In the genomic region with DNA sequence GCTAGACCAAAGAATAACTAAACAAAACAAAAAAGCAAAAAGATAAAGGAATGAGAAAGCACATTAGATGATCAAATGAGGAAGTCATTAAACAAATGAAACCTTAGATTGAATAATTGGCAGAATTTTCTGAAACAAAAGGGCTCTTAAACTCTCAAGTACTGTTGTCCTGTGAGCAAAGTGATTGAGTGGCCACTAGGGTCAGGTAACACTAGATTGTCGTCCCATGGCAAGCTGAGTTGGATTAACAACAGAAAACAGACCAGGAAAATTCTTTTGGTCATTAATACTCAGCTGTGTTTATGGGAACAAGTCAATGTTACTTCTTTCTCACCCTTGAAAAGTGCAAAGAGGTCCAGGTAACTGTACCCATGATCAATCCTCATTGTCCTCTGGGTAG, we compare ENCODE assay signal across 24 cellular contexts.
"Had no signal": no experiment of that assay in that cellular context is flagged by ENCODE, and none has a peak within 500 bp of the region (broad histone marks: within the 10 kb centered on the region; RNA-seq: fewer than 3 reads in every experiment).

No MANE protein-coding gene starts in this region.

- H3K27ac ChIP-seq: colonic mucosa, pancreas, psoas muscle, right lobe of liver, suprapubic skin, thyroid gland, upper lobe of right lung, vagina had no signal

- H3K4me3 ChIP-seq: colonic mucosa, pancreas, psoas muscle, right lobe of liver, suprapubic skin, thyroid gland, upper lobe of right lung, vagina had no signal

- H3K9me3 Mint-ChIP-seq: neural crest cell; stimulated activated effector memory CD8-positive, alpha-beta T cell treated with anti-CD3 and anti-CD28 coated beads, Interleukin-12 subunit alpha, Interleukin-12 subunit beta, amount 100 ng/mL, for 72 hours had no signal

- H3K4me1 ChIP-seq: colonic mucosa, pancreas, psoas muscle, right lobe of liver, suprapubic skin, thyroid gland, upper lobe of right lung, vagina had no signal

- H3K9me3 ChIP-seq: colonic mucosa, pancreas, right lobe of liver, suprapubic skin, thyroid gland, upper lobe of right lung, vagina had no signal

- H3K4me1 Mint-ChIP-seq: immature natural killer cell; naive thymus-derived CD4-positive, alpha-beta T cell; stimulated activated effector memory CD8-positive, alpha-beta T cell treated with anti-CD3 and anti-CD28 coated beads, Interleukin-12 subunit alpha, Interleukin-12 subunit beta, amount 100 ng/mL, for 72 hours had no signal

- H3K36me3 ChIP-seq: colonic mucosa, pancreas, right lobe of liver, suprapubic skin, thyroid gland, upper lobe of right lung, vagina had no signal

- DNase-seq: colonic mucosa; dermis blood vessel endothelial cell; erythroblast; head of caudate nucleus; hippocampal formation; immature natural killer cell; left ventricle myocardium superior; naive thymus-derived CD4-positive, alpha-beta T cell; occipital lobe; pancreas; psoas muscle; retina; right lobe of liver; stimulated activated CD4-positive, alpha-beta T cell treated with anti-CD3 and anti-CD28 coated beads, Interleukin-4, amount 100 ng/mL, for 1 hour; stimulated activated CD8-positive, alpha-beta memory T cell treated with anti-CD3 and anti-CD28 coated beads, Interleukin-4, amount 100 ng/mL, for 48 hours; stimulated activated naive CD8-positive, alpha-beta T cell treated with anti-CD3 and anti-CD28 coated beads, Interleukin-15, Interleukin-2, amounts not matched to agents 100 U/mL and 50 U/mL, for 24 hours; thyroid gland; upper lobe of right lung had no signal

- H3K4me3 Mint-ChIP-seq: immature natural killer cell; naive thymus-derived CD4-positive, alpha-beta T cell; neural crest cell; stimulated activated effector memory CD8-positive, alpha-beta T cell treated with anti-CD3 and anti-CD28 coated beads, Interleukin-12 subunit alpha, Interleukin-12 subunit beta, amount 100 ng/mL, for 72 hours had no signal

- H3K36me3 Mint-ChIP-seq: naive thymus-derived CD4-positive, alpha-beta T cell; stimulated activated effector memory CD8-positive, alpha-beta T cell treated with anti-CD3 and anti-CD28 coated beads, Interleukin-12 subunit alpha, Interleukin-12 subunit beta, amount 100 ng/mL, for 72 hours had no signal

- FAIRE-seq: endothelial cell of umbilical vein, keratinocyte, pancreas had no signal

- H3K27me3 ChIP-seq: colonic mucosa, pancreas, right lobe of liver, suprapubic skin, thyroid gland, upper lobe of right lung, vagina had no signal

- H3K27ac Mint-ChIP-seq: immature natural killer cell; naive thymus-derived CD4-positive, alpha-beta T cell; stimulated activated effector memory CD8-positive, alpha-beta T cell treated with anti-CD3 and anti-CD28 coated beads, Interleukin-12 subunit alpha, Interleukin-12 subunit beta, amount 100 ng/mL, for 72 hours had no signal

- ATAC-seq: left ventricle myocardium superior; naive thymus-derived CD4-positive, alpha-beta T cell; pancreas; psoas muscle; right lobe of liver; stimulated activated effector memory CD8-positive, alpha-beta T cell treated with anti-CD3 and anti-CD28 coated beads, Interleukin-12 subunit alpha, Interleukin-12 subunit beta, amount 100 ng/mL, for 72 hours; stimulated activated naive CD8-positive, alpha-beta T cell treated with anti-CD3 and anti-CD28 coated beads, Interleukin-15, Interleukin-2, amounts not matched to agents 100 U/mL and 50 U/mL, for 24 hours; upper lobe of right lung had no signal
